ENCODE assay signal across 34 cellular contexts in genomic region chr22:42231929-42232328, GRCh38.
"Had no signal": no experiment of that assay in that cellular context is flagged by ENCODE, and none has a peak within 500 bp of the region (broad histone marks: within the 10 kb centered on the region; RNA-seq: fewer than 3 reads in every experiment).

No MANE protein-coding gene starts in this region.

- H3K4me3 ChIP-seq: ascending aorta, cardiac muscle cell, MG63, PC-9 had no signal

- H3K27me3 ChIP-seq: ascending aorta, cardiac muscle cell, MG63 had no signal

- H3K4me3 Mint-ChIP-seq: activated CD4-positive, alpha-beta T cell treated with anti-CD3 and anti-CD28 coated beads, Interleukin-2, amount 10 ng/mL, durations not matched to agents 24 days and 14 days; activated CD8-positive, alpha-beta T cell treated with anti-CD3 and anti-CD28 coated beads for 36 hours; activated naive CD4-positive, alpha-beta T cell treated with anti-CD3 and anti-CD28 coated beads for 36 hours; activated naive CD8-positive, alpha-beta T cell treated with anti-CD3 and anti-CD28 coated beads for 36 hours; activated T-cell treated with anti-CD3 and anti-CD28 coated beads, Interleukin-2, amount 50 U/mL, for 24 hours; activated T-helper 1 cell treated with anti-CD3 and anti-CD28 coated beads, Interleukin-12 subunit alpha, Interleukin-12 subunit beta, Interleukin-2, Interleukin-4 antibody, amounts not matched to agents 30 ng/mL and 10 ng/mL and 1 ng/mL, durations not matched to agents 14 hours and 24 hours and 36 hours; T-cell had no signal

- DNase-seq: activated CD4-positive, alpha-beta T cell treated with anti-CD3 and anti-CD28 coated beads, Interleukin-2, amount 10 ng/mL, durations not matched to agents 24 days and 14 days; activated CD4-positive, alpha-beta T cell treated with anti-CD3 and anti-CD28 coated beads, Interleukin-2, amount 50 U/mL, for 4 hours; activated CD8-positive, alpha-beta T cell treated with anti-CD3 and anti-CD28 coated beads for 36 hours; activated gamma-delta T cell treated with Interleukin-2 at 50 U/mL for 16 hours; activated naive CD4-positive, alpha-beta T cell treated with anti-CD3 and anti-CD28 coated beads for 36 hours; activated naive CD8-positive, alpha-beta T cell treated with anti-CD3 and anti-CD28 coated beads for 36 hours; activated T-cell treated with anti-CD3 and anti-CD28 coated beads, Interleukin-2, amount 50 U/mL, for 24 hours; amygdala; Kasumi-1; KG1; MG63; NCI-H1092 treated with DMSO at 0.1 percent for 48 hours; NCI-H1417; NCI-H146; NCI-H187; NCI-H2029 treated with DMSO at 0.1 percent for 48 hours; NCI-H2107; NCI-H2171; NCI-H510A; NCI-H526; NCI-H748 treated with DMSO at 0.1 percent for 48 hours; NK-92 treated with Interleukin-12 subunit alpha and Interleukin-12 subunit beta, amount 100 ng/mL, for 24 hours; PC-9; SIG-M5; T-cell; T-helper 2 cell; T-helper 9 cell; WERI-Rb-1 had no signal

- ATAC-seq: activated CD8-positive, alpha-beta T cell treated with anti-CD3 and anti-CD28 coated beads for 36 hours; Right ventricle myocardium inferior; SK-N-SH treated with all-trans-retinoic acid at 6 μM for 48 hours; T-cell had no signal

- H3K27me3 Mint-ChIP-seq: activated CD4-positive, alpha-beta T cell treated with anti-CD3 and anti-CD28 coated beads, Interleukin-2, amount 10 ng/mL, durations not matched to agents 24 days and 14 days; activated CD8-positive, alpha-beta T cell treated with anti-CD3 and anti-CD28 coated beads for 36 hours; activated naive CD8-positive, alpha-beta T cell treated with anti-CD3 and anti-CD28 coated beads for 36 hours; activated T-cell treated with anti-CD3 and anti-CD28 coated beads, Interleukin-2, amount 50 U/mL, for 24 hours; T-cell had no signal

- H3K9me3 ChIP-seq: ascending aorta, MG63 had no signal

- H3K9me3 Mint-ChIP-seq: activated CD4-positive, alpha-beta T cell treated with anti-CD3 and anti-CD28 coated beads, Interleukin-2, amount 10 ng/mL, durations not matched to agents 24 days and 14 days; activated CD8-positive, alpha-beta T cell treated with anti-CD3 and anti-CD28 coated beads for 36 hours; activated naive CD4-positive, alpha-beta T cell treated with anti-CD3 and anti-CD28 coated beads for 36 hours; activated naive CD8-positive, alpha-beta T cell treated with anti-CD3 and anti-CD28 coated beads for 36 hours; activated T-cell treated with anti-CD3 and anti-CD28 coated beads, Interleukin-2, amount 50 U/mL, for 24 hours; activated T-helper 1 cell treated with anti-CD3 and anti-CD28 coated beads, Interleukin-12 subunit alpha, Interleukin-12 subunit beta, Interleukin-2, Interleukin-4 antibody, amounts not matched to agents 30 ng/mL and 10 ng/mL and 1 ng/mL, durations not matched to agents 14 hours and 24 hours and 36 hours; T-cell had no signal

- H3K36me3 ChIP-seq: ascending aorta, cardiac muscle cell, MG63 had no signal

- H3K27ac Mint-ChIP-seq: activated CD4-positive, alpha-beta T cell treated with anti-CD3 and anti-CD28 coated beads, Interleukin-2, amount 10 ng/mL, durations not matched to agents 24 days and 14 days; activated CD8-positive, alpha-beta T cell treated with anti-CD3 and anti-CD28 coated beads for 36 hours; activated naive CD4-positive, alpha-beta T cell treated with anti-CD3 and anti-CD28 coated beads for 36 hours; activated naive CD8-positive, alpha-beta T cell treated with anti-CD3 and anti-CD28 coated beads for 36 hours; activated T-cell treated with anti-CD3 and anti-CD28 coated beads, Interleukin-2, amount 50 U/mL, for 24 hours; activated T-helper 1 cell treated with anti-CD3 and anti-CD28 coated beads, Interleukin-12 subunit alpha, Interleukin-12 subunit beta, Interleukin-2, Interleukin-4 antibody, amounts not matched to agents 30 ng/mL and 10 ng/mL and 1 ng/mL, durations not matched to agents 14 hours and 24 hours and 36 hours; T-cell had no signal

- H3K27ac ChIP-seq: ascending aorta, cardiac muscle cell, PC-9, RWPE1, WERI-Rb-1 had no signal
